8 cellular contexts compared by ENCODE assay signal in genomic region chr7:6576024-6576866, GRCh38. TPM values are rescaled to one million over a fixed set of nuclear protein-coding genes. Genes with fewer than 3 reads are reported as not detected.
DNase-seq lines count a peak whose midpoint lies in the region; ATAC-seq and TF ChIP-seq lines count a peak whose summit lies in the region.

No MANE protein-coding gene starts in this region.

- TF ChIP-seq CTCF in fibroblast of the aortic adventitia (IDR thresholded peaks at IDR 0.05; ENCODE audit: insufficient read depth, low read length) = no peak

- H3K4me1 ChIP-seq in SJCRH30 = no peaks in the 10 kb centered on the region

- no peaks in the 10 kb centered on the region for H3K27me3 ChIP-seq in SJCRH30

- peak; percentile 51 for DNase-seq in DMS 273 (lab: John Stamatoyannopoulos, UW; ENCODE audit: unreplicated experiment)
- no peak for DNase-seq in DMS 273 treated with DMSO at 0.1 percent for 48 hours (lab: John Stamatoyannopoulos, UW)
- peak in 1 of 2 experiments; percentile 26 for DNase-seq in SJCRH30
- no peak for DNase-seq in fibroblast of the aortic adventitia (ENCODE audit: low read depth)
- peak; percentile 37 for DNase-seq in stimulated activated CD8-positive, alpha-beta memory T cell treated with anti-CD3 and anti-CD28 coated beads, Interleukin-4, amount 100 ng/mL, for 48 hours
- no peak for DNase-seq in COLO668 (lab: John Stamatoyannopoulos, UW; ENCODE audit: unreplicated experiment)

- ATAC-seq in HG02840 (IDR thresholded peaks at IDR 0.05; ENCODE audit: low FRiP score, unreplicated experiment) (no peak), GM18861 (IDR thresholded peaks at IDR 0.05; ENCODE audit: unreplicated experiment) (no peak)

- H3K4me3 ChIP-seq in SJCRH30 (peak overlapping the region; percentile 84), fibroblast of the aortic adventitia (ENCODE audit: low read depth, low read length) (peak overlapping the region; percentile 67)

- H3K9me3 ChIP-seq in SJCRH30 (replicated peaks) = no peaks in the 10 kb centered on the region

- no peaks in the 10 kb centered on the region for H3K36me3 ChIP-seq in SJCRH30

- H3K27ac ChIP-seq in SJCRH30 = no peak overlapping the region

RNA-seq across cellular contexts. Expression of gene ZDHHC4, which starts 1.0 kb away (rescaled TPM):
- total RNA-seq in SJCRH30 (2014; rRNA removed; shearing (Covaris generic)) = 56.7 and 57.8 TPM in 2 replicates
- 51.2 and 63.8 TPM in 2 replicates for total RNA-seq in fibroblast of the aortic adventitia (ENCODE audit: low replicate concordance)

RNA-seq across cellular contexts. Expression of gene INTS15, which starts 13.6 kb away (rescaled TPM):
- total RNA-seq in SJCRH30 (2014; rRNA removed; shearing (Covaris generic)) = 16.4 and 18.8 TPM in 2 replicates
- total RNA-seq in fibroblast of the aortic adventitia (ENCODE audit: low replicate concordance) = 8.7 and 10.8 TPM in 2 replicates

RNA-seq across cellular contexts. Expression of gene GRID2IP, which starts 25.0 kb away (rescaled TPM):
- 0.12 and 0.20 TPM in 2 replicates for total RNA-seq in SJCRH30 (2014; rRNA removed; shearing (Covaris generic))
- not detected in 2 replicates for total RNA-seq in fibroblast of the aortic adventitia (ENCODE audit: low replicate concordance)

RNA-seq across cellular contexts. Expression of gene ZNF853, which starts 39.2 kb away (rescaled TPM):
- total RNA-seq in SJCRH30 (2014; rRNA removed; shearing (Covaris generic)) = 10.6 and 10.9 TPM in 2 replicates
- total RNA-seq in fibroblast of the aortic adventitia (ENCODE audit: low replicate concordance) = 0.54 and 1.6 TPM in 2 replicates

Comparison
In these comparisons a context has a peak if more than half of its experiments do, and no peak if none do; other contexts are left out.
1. DNase-seq: peak in DMS 273 (single experiment) and stimulated activated CD8-positive, alpha-beta memory T cell treated with anti-CD3 and anti-CD28 coated beads, Interleukin-4, amount 100 ng/mL, for 48 hours (single experiment); none in DMS 273 treated with DMSO at 0.1 percent for 48 hours (single experiment), fibroblast of the aortic adventitia (single experiment) and COLO668 (single experiment).